In the genomic region with DNA sequence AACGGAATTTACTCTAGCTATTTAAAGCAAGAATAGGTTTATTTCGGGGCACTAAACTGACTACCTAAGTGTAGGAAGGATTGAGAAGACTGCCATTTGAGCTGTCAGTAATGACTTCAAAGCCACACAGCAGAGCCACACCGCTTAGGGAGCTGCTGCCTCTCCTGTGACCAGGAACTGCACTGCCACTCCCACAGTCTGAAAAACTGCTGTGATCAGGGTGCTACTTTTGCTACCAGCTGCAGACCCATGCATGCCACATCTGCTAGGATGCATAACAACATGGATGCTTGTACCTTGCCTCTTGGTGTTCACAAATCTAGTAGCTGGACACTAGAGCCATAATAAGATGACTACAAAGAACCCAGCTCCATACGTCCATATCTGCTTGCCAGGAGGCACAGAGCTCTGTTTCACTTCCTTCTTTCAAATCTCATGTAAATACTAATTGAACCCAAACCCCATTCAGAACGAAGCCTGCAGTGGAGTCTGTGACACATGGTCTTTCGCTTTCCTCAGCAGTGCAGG, we compare ENCODE assay signal across 9 cellular contexts. TPM values are rescaled to one million over a fixed set of nuclear protein-coding genes. Genes with fewer than 3 reads are reported as not detected.
DNase-seq lines count a peak whose midpoint lies in the region; ATAC-seq and TF ChIP-seq lines count a peak whose summit lies in the region.
"Had no signal": no experiment of that assay in that cellular context is flagged by ENCODE, and none has a peak within 500 bp of the region (broad histone marks: within the 10 kb centered on the region; RNA-seq: fewer than 3 reads in every experiment).

No MANE protein-coding gene starts in this region.

- ATAC-seq in GM19438 (IDR thresholded peaks at IDR 0.05; ENCODE audit: low read depth, unreplicated experiment) (peak; percentile 73), HG03066 (IDR thresholded peaks at IDR 0.05; ENCODE audit: low read depth, unreplicated experiment) (peak; percentile 76), SK-N-SH treated with all-trans-retinoic acid at 6 μM for 48 hours (no peak), sciatic nerve (no peak)

- H3K36me3 Mint-ChIP-seq in Calu3 (ENCODE audit: insufficient read depth, unreplicated experiment): peaks cover 30% of the 10 kb centered on the region

- intact Hi-C loops in Calu3 (cut with micrococcal nuclease; ENCODE audit: unreplicated experiment) (no loop called here), sciatic nerve (cut with DNase I) (no loop called here)

- H3K9me3 Mint-ChIP-seq in Calu3 (ENCODE audit: low read depth, unreplicated experiment): no peaks in the 10 kb centered on the region

- DNase-seq in Calu3: no peak
- peak; percentile 62 for DNase-seq in SKM-1 treated with dmso at 0.1 percent for 144 hours (lab: John Stamatoyannopoulos, UW; ENCODE audit: unreplicated experiment)
- DNase-seq in SHP77 (lab: John Stamatoyannopoulos, UW): no peak
- no peak for DNase-seq in mesenteric fat pad (ENCODE audit: low spot score)
- DNase-seq in sciatic nerve (ENCODE audit: low spot score): no peak

- peak overlapping the region; percentile 54 for H3K4me3 Mint-ChIP-seq in Calu3 (ENCODE audit: low read depth, unreplicated experiment)

- TF ChIP-seq CTCF in Calu3 (IDR thresholded peaks at IDR 0.05; ENCODE audit: unreplicated experiment): no peak

- BruUV-seq in Calu3 (replicated peaks; lab: Mats Ljungman, UMichigan): no TSS peak

- no peak overlapping the region for H3K27ac Mint-ChIP-seq in Calu3 (ENCODE audit: unreplicated experiment)

- CTCF ChIA-PET in Calu3 (lab: Charles Lee): interaction anchor here (0.7 to 3.5 kb wide), 4 partner anchors 10 to 525 kb away, joined by 3 to 15 read pairs (median 6); no protein-coding TSS in a partner anchor

- H3K4me1 Mint-ChIP-seq in Calu3 (ENCODE audit: low read depth, unreplicated experiment): peaks cover 17% of the 10 kb centered on the region

- H3K27me3 Mint-ChIP-seq in Calu3 (ENCODE audit: unreplicated experiment): no peaks in the 10 kb centered on the region

TF ChIP-seq in SK-N-SH treated with all-trans-retinoic acid at 6 μM for 48 hours, 23 proteins besides CTCF, POLR2A, EP300 and RAD21:
- TF ChIP-seq ZC3H10 (CRISPR knock-in tag; IDR thresholded peaks at IDR 0.05) (no peak), ISL1 (CRISPR knock-in tag; IDR thresholded peaks at IDR 0.05) (no peak), GLIS3 (CRISPR knock-in tag; IDR thresholded peaks at IDR 0.05) (no peak), TCF4 (CRISPR knock-in tag; IDR thresholded peaks at IDR 0.05; ENCODE audit: borderline replicate concordance) (no peak), TOX (CRISPR knock-in tag; IDR thresholded peaks at IDR 0.05; ENCODE audit: borderline replicate concordance) (no peak), BACH2 (CRISPR knock-in tag; IDR thresholded peaks at IDR 0.05; ENCODE audit: borderline replicate concordance) (no peak), OSR1 (CRISPR knock-in tag; IDR thresholded peaks at IDR 0.05) (no peak), ARNTL (CRISPR knock-in tag; IDR thresholded peaks at IDR 0.05; ENCODE audit: borderline replicate concordance, low read depth) (no peak), CREB5 (CRISPR knock-in tag; IDR thresholded peaks at IDR 0.05; ENCODE audit: low read depth) (no peak), ZNF70 (CRISPR knock-in tag; IDR thresholded peaks at IDR 0.05) (no peak), ESRRG (CRISPR knock-in tag; IDR thresholded peaks at IDR 0.05) (no peak), PPARA (CRISPR knock-in tag; IDR thresholded peaks at IDR 0.05; ENCODE audit: borderline replicate concordance) (no peak), ZFP3 (CRISPR knock-in tag; IDR thresholded peaks at IDR 0.05) (no peak), ZNF565 (CRISPR knock-in tag; conservative IDR thresholded peaks at IDR 0.05; ENCODE audit: low read depth) (no peak), SNAI2 (CRISPR knock-in tag; IDR thresholded peaks at IDR 0.05) (no peak)
- TF ChIP-seq, protein P1, sequence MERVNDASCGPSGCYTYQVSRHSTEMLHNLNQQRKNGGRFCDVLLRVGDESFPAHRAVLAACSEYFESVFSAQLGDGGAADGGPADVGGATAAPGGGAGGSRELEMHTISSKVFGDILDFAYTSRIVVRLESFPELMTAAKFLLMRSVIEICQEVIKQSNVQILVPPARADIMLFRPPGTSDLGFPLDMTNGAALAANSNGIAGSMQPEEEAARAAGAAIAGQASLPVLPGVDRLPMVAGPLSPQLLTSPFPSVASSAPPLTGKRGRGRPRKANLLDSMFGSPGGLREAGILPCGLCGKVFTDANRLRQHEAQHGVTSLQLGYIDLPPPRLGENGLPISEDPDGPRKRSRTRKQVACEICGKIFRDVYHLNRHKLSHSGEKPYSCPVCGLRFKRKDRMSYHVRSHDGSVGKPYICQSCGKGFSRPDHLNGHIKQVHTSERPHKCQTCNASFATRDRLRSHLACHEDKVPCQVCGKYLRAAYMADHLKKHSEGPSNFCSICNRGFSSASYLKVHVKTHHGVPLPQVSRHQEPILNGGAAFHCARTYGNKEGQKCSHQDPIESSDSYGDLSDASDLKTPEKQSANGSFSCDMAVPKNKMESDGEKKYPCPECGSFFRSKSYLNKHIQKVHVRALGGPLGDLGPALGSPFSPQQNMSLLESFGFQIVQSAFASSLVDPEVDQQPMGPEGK (CRISPR knock-in tag; IDR thresholded peaks at IDR 0.05; ENCODE audit: borderline replicate concordance): no peak
- TF ChIP-seq, protein P2, sequence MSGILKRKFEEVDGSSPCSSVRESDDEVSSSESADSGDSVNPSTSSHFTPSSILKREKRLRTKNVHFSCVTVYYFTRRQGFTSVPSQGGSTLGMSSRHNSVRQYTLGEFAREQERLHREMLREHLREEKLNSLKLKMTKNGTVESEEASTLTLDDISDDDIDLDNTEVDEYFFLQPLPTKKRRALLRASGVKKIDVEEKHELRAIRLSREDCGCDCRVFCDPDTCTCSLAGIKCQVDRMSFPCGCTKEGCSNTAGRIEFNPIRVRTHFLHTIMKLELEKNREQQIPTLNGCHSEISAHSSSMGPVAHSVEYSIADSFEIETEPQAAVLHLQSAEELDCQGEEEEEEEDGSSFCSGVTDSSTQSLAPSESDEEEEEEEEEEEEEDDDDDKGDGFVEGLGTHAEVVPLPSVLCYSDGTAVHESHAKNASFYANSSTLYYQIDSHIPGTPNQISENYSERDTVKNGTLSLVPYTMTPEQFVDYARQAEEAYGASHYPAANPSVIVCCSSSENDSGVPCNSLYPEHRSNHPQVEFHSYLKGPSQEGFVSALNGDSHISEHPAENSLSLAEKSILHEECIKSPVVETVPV (CRISPR knock-in tag; IDR thresholded peaks at IDR 0.05): no peak
- TF ChIP-seq, protein P3, sequence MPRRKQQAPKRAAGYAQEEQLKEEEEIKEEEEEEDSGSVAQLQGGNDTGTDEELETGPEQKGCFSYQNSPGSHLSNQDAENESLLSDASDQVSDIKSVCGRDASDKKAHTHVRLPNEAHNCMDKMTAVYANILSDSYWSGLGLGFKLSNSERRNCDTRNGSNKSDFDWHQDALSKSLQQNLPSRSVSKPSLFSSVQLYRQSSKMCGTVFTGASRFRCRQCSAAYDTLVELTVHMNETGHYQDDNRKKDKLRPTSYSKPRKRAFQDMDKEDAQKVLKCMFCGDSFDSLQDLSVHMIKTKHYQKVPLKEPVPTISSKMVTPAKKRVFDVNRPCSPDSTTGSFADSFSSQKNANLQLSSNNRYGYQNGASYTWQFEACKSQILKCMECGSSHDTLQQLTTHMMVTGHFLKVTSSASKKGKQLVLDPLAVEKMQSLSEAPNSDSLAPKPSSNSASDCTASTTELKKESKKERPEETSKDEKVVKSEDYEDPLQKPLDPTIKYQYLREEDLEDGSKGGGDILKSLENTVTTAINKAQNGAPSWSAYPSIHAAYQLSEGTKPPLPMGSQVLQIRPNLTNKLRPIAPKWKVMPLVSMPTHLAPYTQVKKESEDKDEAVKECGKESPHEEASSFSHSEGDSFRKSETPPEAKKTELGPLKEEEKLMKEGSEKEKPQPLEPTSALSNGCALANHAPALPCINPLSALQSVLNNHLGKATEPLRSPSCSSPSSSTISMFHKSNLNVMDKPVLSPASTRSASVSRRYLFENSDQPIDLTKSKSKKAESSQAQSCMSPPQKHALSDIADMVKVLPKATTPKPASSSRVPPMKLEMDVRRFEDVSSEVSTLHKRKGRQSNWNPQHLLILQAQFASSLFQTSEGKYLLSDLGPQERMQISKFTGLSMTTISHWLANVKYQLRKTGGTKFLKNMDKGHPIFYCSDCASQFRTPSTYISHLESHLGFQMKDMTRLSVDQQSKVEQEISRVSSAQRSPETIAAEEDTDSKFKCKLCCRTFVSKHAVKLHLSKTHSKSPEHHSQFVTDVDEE (CRISPR knock-in tag; IDR thresholded peaks at IDR 0.05): no peak
- TF ChIP-seq, protein P4, sequence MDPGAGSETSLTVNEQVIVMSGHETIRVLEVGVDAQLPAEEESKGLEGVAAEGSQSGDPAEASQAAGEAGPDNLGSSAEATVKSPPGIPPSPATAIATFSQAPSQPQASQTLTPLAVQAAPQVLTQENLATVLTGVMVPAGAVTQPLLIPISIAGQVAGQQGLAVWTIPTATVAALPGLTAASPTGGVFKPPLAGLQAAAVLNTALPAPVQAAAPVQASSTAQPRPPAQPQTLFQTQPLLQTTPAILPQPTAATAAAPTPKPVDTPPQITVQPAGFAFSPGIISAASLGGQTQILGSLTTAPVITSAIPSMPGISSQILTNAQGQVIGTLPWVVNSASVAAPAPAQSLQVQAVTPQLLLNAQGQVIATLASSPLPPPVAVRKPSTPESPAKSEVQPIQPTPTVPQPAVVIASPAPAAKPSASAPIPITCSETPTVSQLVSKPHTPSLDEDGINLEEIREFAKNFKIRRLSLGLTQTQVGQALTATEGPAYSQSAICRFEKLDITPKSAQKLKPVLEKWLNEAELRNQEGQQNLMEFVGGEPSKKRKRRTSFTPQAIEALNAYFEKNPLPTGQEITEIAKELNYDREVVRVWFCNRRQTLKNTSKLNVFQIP (CRISPR knock-in tag; IDR thresholded peaks at IDR 0.05; ENCODE audit: borderline replicate concordance, low read depth): no peak

RNA-seq across cellular contexts. Expression of gene DSG2, which starts 2.2 kb away (rescaled TPM):
- total RNA-seq in Calu3 (2022) (194 and 196 TPM in 2 replicates), mesenteric fat pad (32.9 TPM), sciatic nerve (10.8 TPM)

RNA-seq across cellular contexts. Expression of gene DSG3, which starts 52.7 kb away (rescaled TPM):
- 1.2 and 1.8 TPM in 2 replicates for total RNA-seq in Calu3 (2022)
- not detected for total RNA-seq in mesenteric fat pad
- not detected for total RNA-seq in sciatic nerve
- total RNA-seq: cerebellum had no signal

Comparison
In these comparisons a context has a peak if more than half of its experiments do, and no peak if none do; other contexts are left out.
1. ATAC-seq: peak in GM19438 (single experiment) and HG03066 (single experiment); none in SK-N-SH treated with all-trans-retinoic acid at 6 μM for 48 hours (single experiment) and sciatic nerve (single experiment).